ENCODE assay signal across 15 cellular contexts in genomic region chr11:35725880-35726279, GRCh38.
A peak's percentile ranks its signal among the peaks of the same experiment; 100 is the strongest.
DNase-seq lines count a peak whose midpoint lies in the region; ATAC-seq and TF ChIP-seq lines count a peak whose summit lies in the region.
"Had no signal": no experiment of that assay in that cellular context is flagged by ENCODE, and none has a peak within 500 bp of the region (broad histone marks: within the 10 kb centered on the region; RNA-seq: fewer than 3 reads in every experiment).

No MANE protein-coding gene starts in this region.

- 92 to 97% methylated on average over 2 of the region's 2 CpGs for WGBS in sigmoid colon, 2 donors

- H3K4me3 Mint-ChIP-seq in stimulated activated naive CD8-positive, alpha-beta T cell treated with anti-CD3 and anti-CD28 coated beads, Interleukin-15, amount 100 ng/mL, for 72 hours = no peak overlapping the region
- H3K4me3 Mint-ChIP-seq: neural crest cell had no signal

- DNase-seq in A172 (ENCODE audit: low spot score) (peak; percentile 85), HCEC 1CT (peak; percentile 71), SK-MEL-5 (ENCODE audit: low read depth, low spot score) (peak; percentile 44), fibroblast of the aortic adventitia (ENCODE audit: low read depth) (peak; percentile 67), sigmoid colon (no peak), KG1 (lab: John Stamatoyannopoulos, UW) (no peak)
- no peak for DNase-seq in stimulated activated naive CD8-positive, alpha-beta T cell treated with anti-CD3 and anti-CD28 coated beads, Interleukin-15, amount 100 ng/mL, for 72 hours
- DNase-seq: activated effector memory CD4-positive, alpha-beta T cell treated with anti-CD3 and anti-CD28 coated beads, Interleukin-2, amount 50 U/mL, for 16 hours; AML-193; cerebellar nuclear complex; left cardiac atrium; NCI-H1105 treated with DMSO at 0.1 percent for 48 hours; NCI-H82 had no signal

- H3K9me3 Mint-ChIP-seq in stimulated activated naive CD8-positive, alpha-beta T cell treated with anti-CD3 and anti-CD28 coated beads, Interleukin-15, amount 100 ng/mL, for 72 hours = peaks cover 12 to 21% of the 10 kb centered on the region in 2 donors

- intact Hi-C loops in sigmoid colon (cut with DNase I) = no loop called here

- no peaks in the 10 kb centered on the region for H3K27me3 ChIP-seq in sigmoid colon

- H3K4me1 Mint-ChIP-seq in stimulated activated naive CD8-positive, alpha-beta T cell treated with anti-CD3 and anti-CD28 coated beads, Interleukin-15, amount 100 ng/mL, for 72 hours = peaks cover 8% of the 10 kb centered on the region

- no peak overlapping the region for H3K27ac Mint-ChIP-seq in stimulated activated naive CD8-positive, alpha-beta T cell treated with anti-CD3 and anti-CD28 coated beads, Interleukin-15, amount 100 ng/mL, for 72 hours

- ATAC-seq in HG02885 (IDR thresholded peaks at IDR 0.05; ENCODE audit: poor library complexity, unreplicated experiment) = no peak
- no peak for ATAC-seq in stimulated activated naive CD8-positive, alpha-beta T cell treated with anti-CD3 and anti-CD28 coated beads, Interleukin-15, amount 100 ng/mL, for 72 hours

- H3K9me3 ChIP-seq in sigmoid colon = no peaks in the 10 kb centered on the region

- TF ChIP-seq EP300 in sigmoid colon (IDR thresholded peaks at IDR 0.05) = no peak

- no peak for TF ChIP-seq POLR2A in sigmoid colon (IDR thresholded peaks at IDR 0.05)

- no peak for TF ChIP-seq CTCF in fibroblast of the aortic adventitia (IDR thresholded peaks at IDR 0.05; ENCODE audit: insufficient read depth, low read length)
- TF ChIP-seq CTCF in sigmoid colon (IDR thresholded peaks at IDR 0.05) = no peak

- no peaks in the 10 kb centered on the region for H3K27me3 Mint-ChIP-seq in stimulated activated naive CD8-positive, alpha-beta T cell treated with anti-CD3 and anti-CD28 coated beads, Interleukin-15, amount 100 ng/mL, for 72 hours

- in situ Hi-C loops in SK-MEL-5 (cut with HindIII; ENCODE audit: low pct_unique_long_range_greater_than_20kb, low sequenced_read_pairs) = no loop called here

- peaks cover 0 to 32% (median 21%) of the 10 kb centered on the region in 4 donors for H3K4me1 ChIP-seq in sigmoid colon

- H3K36me3 ChIP-seq in sigmoid colon = peaks cover 0 to 45% (median 0%) of the 10 kb centered on the region in 4 donors

- H3K4me3 ChIP-seq in fibroblast of the aortic adventitia (ENCODE audit: low read depth, low read length) = no peak overlapping the region
- H3K4me3 ChIP-seq in sigmoid colon = no peak overlapping the region

- no peak overlapping the region for H3K27ac ChIP-seq in sigmoid colon

Comparison
In these comparisons a context has a peak if more than half of its experiments do, and no peak if none do; other contexts are left out.
1. DNase-seq: peak in A172 (single experiment), HCEC 1CT (single experiment), SK-MEL-5 (single experiment) and fibroblast of the aortic adventitia (single experiment); none in sigmoid colon (single experiment), KG1 (single experiment) and stimulated activated naive CD8-positive, alpha-beta T cell treated with anti-CD3 and anti-CD28 coated beads, Interleukin-15, amount 100 ng/mL, for 72 hours (0 of 2).